ENCODE assay signal across 28 cellular contexts in the genomic region with DNA sequence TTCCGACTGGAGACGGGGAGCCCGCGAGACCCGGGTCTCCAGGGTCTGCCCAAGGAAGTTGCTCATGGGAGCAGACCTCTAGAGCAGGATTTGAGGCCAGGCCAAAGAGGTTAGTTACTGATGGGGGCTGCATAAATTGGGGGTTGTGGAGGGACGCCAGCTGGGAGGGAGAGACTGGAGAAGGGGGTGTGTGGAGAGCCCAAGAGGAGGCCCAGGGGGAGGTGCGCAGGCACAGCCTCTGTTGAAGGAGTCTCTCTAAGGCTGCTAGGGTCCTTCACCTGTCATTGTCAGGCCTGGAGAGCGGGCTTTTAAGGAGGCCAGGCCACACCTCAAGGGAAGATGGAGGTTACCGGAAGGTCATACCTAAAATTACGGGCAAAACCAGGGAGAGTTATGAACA. TPM values are rescaled to one million over a fixed set of nuclear protein-coding genes. Genes with fewer than 3 reads are reported as not detected.
DNase-seq lines count a peak whose midpoint lies in the region; ATAC-seq and TF ChIP-seq lines count a peak whose summit lies in the region.
"Had no signal": no experiment of that assay in that cellular context is flagged by ENCODE, and none has a peak within 500 bp of the region (broad histone marks: within the 10 kb centered on the region; RNA-seq: fewer than 3 reads in every experiment).

No MANE protein-coding gene starts in this region.

- TF ChIP-seq CTCF in left lung (IDR thresholded peaks at IDR 0.05) = no peak
- no peak for TF ChIP-seq CTCF in retinal pigment epithelial cell (conservative IDR thresholded peaks at IDR 0.05; ENCODE audit: low read depth, low read length)
- no peak for TF ChIP-seq CTCF in glutamatergic neuron (IDR thresholded peaks at IDR 0.05; ENCODE audit: partially characterized antibody, unreplicated experiment)

- peak overlapping the region; percentile 53 for H3K4me2 ChIP-seq in BLaER1
- H3K4me2 ChIP-seq: KMS-11 had no signal

- peaks cover 2% of the 10 kb centered on the region for H3K27me3 Mint-ChIP-seq in glutamatergic neuron (ENCODE audit: unreplicated experiment)
- peaks cover 10% of the 10 kb centered on the region for H3K27me3 Mint-ChIP-seq in activated T-helper 17 cell treated with anti-CD3 and anti-CD28 coated beads, Interleukin-2, amount 50 U/mL, for 72 hours
- H3K27me3 Mint-ChIP-seq: naive B cell had no signal

- no peaks in the 10 kb centered on the region for H3K27me3 ChIP-seq in BLaER1
- H3K27me3 ChIP-seq in esophagus (ENCODE audit: control insufficient read depth in 1 of 2, insufficient read depth in 2 of 2, low read length in 2 of 2) = no peaks in the 10 kb centered on the region
- peaks cover 0 to 7% of the 10 kb centered on the region in 2 donors for H3K27me3 ChIP-seq in left lung
- H3K27me3 ChIP-seq: spleen had no signal

- H3K4me3 ChIP-seq in BLaER1 = no peak overlapping the region
- H3K4me3 ChIP-seq in esophagus (ENCODE audit: low read depth in 1 of 2, low read length in 2 of 2) = peak overlapping the region in 1 of 2 donors; percentile 3
- no peak overlapping the region for H3K4me3 ChIP-seq in left lung
- H3K4me3 ChIP-seq in retinal pigment epithelial cell (ENCODE audit: low read length) = peak overlapping the region; percentile 26
- H3K4me3 ChIP-seq: spleen had no signal

- H3K4me1 ChIP-seq in BLaER1 (peaks cover 51% of the 10 kb centered on the region), esophagus (ENCODE audit: control insufficient read depth in 2 of 2, insufficient read depth in 2 of 2, low read length in 1 of 2) (no peaks in the 10 kb centered on the region), left lung (no peaks in the 10 kb centered on the region)
- H3K4me1 ChIP-seq: foreskin keratinocyte, parathyroid adenoma had no signal

- peak; percentile 57 for ATAC-seq in left lung
- no peak for ATAC-seq in GM18873 (IDR thresholded peaks at IDR 0.05; ENCODE audit: low FRiP score, unreplicated experiment)
- no peak for ATAC-seq in HG03135 (IDR thresholded peaks at IDR 0.05; ENCODE audit: unreplicated experiment)
- ATAC-seq in activated T-helper 17 cell treated with anti-CD3 and anti-CD28 coated beads, Interleukin-2, amount 50 U/mL, for 72 hours (replicated peaks) = no peak
- ATAC-seq: foreskin keratinocyte, SK-N-SH treated with all-trans-retinoic acid at 6 μM for 48 hours had no signal

- no peak for DNase-seq in left lung
- no peak for DNase-seq in retinal pigment epithelial cell (ENCODE audit: low read depth)
- DNase-seq in glutamatergic neuron = no peak
- DNase-seq: activated CD4-positive, alpha-beta T cell treated with anti-CD3 and anti-CD28 coated beads, Interleukin-2, amount 50 U/mL, for 1 hour; activated CD8-positive, alpha-beta memory T cell treated with anti-CD3 and anti-CD28 coated beads, Interleukin-2, amount 50 U/mL, for 4 hours; activated effector memory CD4-positive, alpha-beta T cell treated with Interleukin-2 at 50 U/mL for 16 hours; AML-193; DMS53; foreskin keratinocyte; GDM1; naive B cell; NCI-H146; NCI-H526 treated with DMSO at 0.1 percent for 48 hours; spleen; stimulated activated CD4-positive, alpha-beta T cell treated with anti-CD3 and anti-CD28 coated beads, Interleukin-4, amount 100 ng/mL, for 24 hours; stimulated activated naive CD4-positive, alpha-beta T cell treated with Interleukin-2 at 50 U/mL for 16 hours had no signal

- H3K4me1 Mint-ChIP-seq in glutamatergic neuron (ENCODE audit: low read depth, unreplicated experiment) = no peaks in the 10 kb centered on the region
- no peaks in the 10 kb centered on the region for H3K4me1 Mint-ChIP-seq in activated T-helper 17 cell treated with anti-CD3 and anti-CD28 coated beads, Interleukin-2, amount 50 U/mL, for 72 hours

- H3K27ac Mint-ChIP-seq in glutamatergic neuron (ENCODE audit: unreplicated experiment) = no peak overlapping the region
- H3K27ac Mint-ChIP-seq in activated T-helper 17 cell treated with anti-CD3 and anti-CD28 coated beads, Interleukin-2, amount 50 U/mL, for 72 hours = no peak overlapping the region
- H3K27ac Mint-ChIP-seq: T-helper 2 cell treated with Interferon-gamma antibody and Interleukin-4, amounts not matched to agents 5 μg/mL and 100 μg/mL, for 36 hours had no signal

- H3K9ac ChIP-seq in BLaER1 = no peak overlapping the region
- H3K9ac ChIP-seq: KMS-11, parathyroid adenoma had no signal

- H3K36me3 ChIP-seq in BLaER1 (no peaks in the 10 kb centered on the region), esophagus (ENCODE audit: control insufficient read depth in 2 of 2, insufficient read depth in 2 of 2, low read length in 1 of 2) (no peaks in the 10 kb centered on the region), left lung (no peaks in the 10 kb centered on the region)
- H3K36me3 ChIP-seq: spleen had no signal

- intact Hi-C loops in left lung (cut with DNase I) = no loop called here

- no peaks in the 10 kb centered on the region for H4K20me1 ChIP-seq in BLaER1

- WGBS in esophagus, 2 donors = 84 to 89% methylated on average over 9 to 10 of the region's 10 CpGs

- H3K27ac ChIP-seq in BLaER1 (no peak overlapping the region), esophagus (ENCODE audit: low read depth in 2 of 2, low read length in 1 of 2) (peak overlapping the region; percentile 69), left lung (no peak overlapping the region)
- H3K27ac ChIP-seq: foreskin keratinocyte, KMS-11, parathyroid adenoma had no signal

- H3K4me3 Mint-ChIP-seq in glutamatergic neuron (ENCODE audit: unreplicated experiment) = no peak overlapping the region
- no peak overlapping the region for H3K4me3 Mint-ChIP-seq in activated T-helper 17 cell treated with anti-CD3 and anti-CD28 coated beads, Interleukin-2, amount 50 U/mL, for 72 hours
- H3K4me3 Mint-ChIP-seq: T-helper 2 cell treated with Interferon-gamma antibody and Interleukin-4, amounts not matched to agents 5 μg/mL and 100 μg/mL, for 36 hours had no signal

- H3K9me3 ChIP-seq in BLaER1 = no peaks in the 10 kb centered on the region
- no peaks in the 10 kb centered on the region for H3K9me3 ChIP-seq in esophagus (ENCODE audit: control insufficient read depth in 2 of 2, insufficient read depth in 1 of 2, low read depth in 1 of 2, low read length in 1 of 2)
- H3K9me3 ChIP-seq in left lung = no peaks in the 10 kb centered on the region
- H3K9me3 ChIP-seq: spleen had no signal

- no peaks in the 10 kb centered on the region for H3K36me3 Mint-ChIP-seq in glutamatergic neuron (ENCODE audit: unreplicated experiment)
- no peaks in the 10 kb centered on the region for H3K36me3 Mint-ChIP-seq in activated T-helper 17 cell treated with anti-CD3 and anti-CD28 coated beads, Interleukin-2, amount 50 U/mL, for 72 hours (ENCODE audit: low read depth)
- H3K36me3 Mint-ChIP-seq: naive B cell had no signal

- H3K9me3 Mint-ChIP-seq in glutamatergic neuron (ENCODE audit: unreplicated experiment) = no peaks in the 10 kb centered on the region
- H3K9me3 Mint-ChIP-seq in activated T-helper 17 cell treated with anti-CD3 and anti-CD28 coated beads, Interleukin-2, amount 50 U/mL, for 72 hours = no peaks in the 10 kb centered on the region
- H3K9me3 Mint-ChIP-seq: naive B cell; T-helper 2 cell treated with Interferon-gamma antibody and Interleukin-4, amounts not matched to agents 5 μg/mL and 100 μg/mL, for 36 hours had no signal

RNA-seq across cellular contexts. Expression of a gene that starts 0.4 kb away (rescaled TPM):
- 1 to 10 TPM; 4.0 to 4.2 TPM for polyA plus RNA-seq in esophagus
- 1 to 10 TPM; 4.9 to 5.5 TPM for total RNA-seq in left lung
- not detected for total RNA-seq in glutamatergic neuron (ENCODE audit: unreplicated experiment)
- not detected for total RNA-seq in activated T-helper 17 cell treated with anti-CD3 and anti-CD28 coated beads, Interleukin-2, amount 50 U/mL, for 72 hours
- total RNA-seq: A172, foreskin keratinocyte, RPMI7951 had no signal
- polyA plus RNA-seq: foreskin keratinocyte had no signal

RNA-seq across cellular contexts. Expression of a gene that starts 49.0 kb away (rescaled TPM):
- under 1 TPM in 1 of 2 donors, not detected in 1; 0.02 TPM for polyA plus RNA-seq in esophagus
- total RNA-seq in left lung (not detected), glutamatergic neuron (ENCODE audit: unreplicated experiment) (not detected)
- total RNA-seq in activated T-helper 17 cell treated with anti-CD3 and anti-CD28 coated beads, Interleukin-2, amount 50 U/mL, for 72 hours = not detected
- total RNA-seq: A172, foreskin keratinocyte, RPMI7951, ureter had no signal
- polyA plus RNA-seq: foreskin keratinocyte had no signal

Comparison
In these comparisons a context has a peak if more than half of its experiments do, and no peak if none do; other contexts are left out.
1. H3K27ac ChIP-seq: peak in esophagus (2 of 2); none in BLaER1 (single experiment) and left lung (0 of 2).